In genomic region chr9:137281345-137282116, GRCh38 we compare ENCODE assay signal across 17 cellular contexts. TPM values are rescaled to one million over a fixed set of nuclear protein-coding genes. Genes with fewer than 3 reads are reported as not detected.
DNase-seq lines count a peak whose midpoint lies in the region; ATAC-seq and TF ChIP-seq lines count a peak whose summit lies in the region.
"Had no signal": no experiment of that assay in that cellular context is flagged by ENCODE, and none has a peak within 500 bp of the region (broad histone marks: within the 10 kb centered on the region; RNA-seq: fewer than 3 reads in every experiment).

No MANE protein-coding gene starts in this region.

- H3K9me3 Mint-ChIP-seq in CD14-positive monocyte (peaks cover 0 to 11% (median 7%) of the 10 kb centered on the region in 7 donors), glutamatergic neuron (ENCODE audit: unreplicated experiment) (peaks cover 10% of the 10 kb centered on the region), nephron (no peaks in the 10 kb centered on the region)
- H3K9me3 Mint-ChIP-seq: activated T-helper 2 cell treated with anti-CD3 and anti-CD28 coated beads, Interferon-gamma antibody, Interleukin-2, Interleukin-4, amounts not matched to agents 10 μg/mL and 5 μg/mL and 100 μg/mL, durations not matched to agents 14 hours and 24 hours and 36 hours had no signal

- H3K36me3 Mint-ChIP-seq in CD14-positive monocyte (peaks cover 29 to 38% of the 10 kb centered on the region in 2 donors), glutamatergic neuron (ENCODE audit: unreplicated experiment) (peaks cover 7% of the 10 kb centered on the region), nephron (ENCODE audit: low read depth) (peaks cover 4% of the 10 kb centered on the region)

- peaks cover 40% of the 10 kb centered on the region for H3K4me1 Mint-ChIP-seq in CD14-positive monocyte
- H3K4me1 Mint-ChIP-seq in glutamatergic neuron (ENCODE audit: low read depth, unreplicated experiment) = peaks cover 4% of the 10 kb centered on the region
- peaks cover 13% of the 10 kb centered on the region for H3K4me1 Mint-ChIP-seq in nephron

- peak overlapping the region; percentile 80 for H3K9ac ChIP-seq in NT2/D1 (ENCODE audit: insufficient read length, low read depth)

- ATAC-seq in GM21423 (IDR thresholded peaks at IDR 0.05; ENCODE audit: unreplicated experiment) = no peak
- no peak for ATAC-seq in GM21526 (IDR thresholded peaks at IDR 0.05; ENCODE audit: low FRiP score, unreplicated experiment)
- ATAC-seq: activated CD8-positive, alpha-beta T cell treated with anti-CD3 and anti-CD28 coated beads, Interleukin-2, amount 10 ng/mL, durations not matched to agents 7 days and 5 days had no signal

- TF ChIP-seq CTCF in CD14-positive monocyte (IDR thresholded peaks at IDR 0.05) (no peak), glutamatergic neuron (IDR thresholded peaks at IDR 0.05; ENCODE audit: partially characterized antibody, unreplicated experiment) (no peak), nephron (IDR thresholded peaks at IDR 0.05; ENCODE audit: unreplicated experiment in 3 of 3) (no peak)

- intact Hi-C loops in CD14-positive monocyte (cut with micrococcal nuclease) = no loop called here

- peak overlapping the region; percentile 69 for H3K4me3 ChIP-seq in NT2/D1 (ENCODE audit: insufficient read length, low read depth)
- H3K4me3 ChIP-seq: pancreas, SJCRH30 had no signal

- no peak for DNase-seq in CD14-positive monocyte (ENCODE audit: low spot score)
- no peak for DNase-seq in NT2/D1 (ENCODE audit: low read depth, low spot score)
- DNase-seq in glutamatergic neuron = peak; percentile 57
- DNase-seq in COLO829 (ENCODE audit: low spot score) = no peak
- DNase-seq in NCI-H2196 (lab: John Stamatoyannopoulos, UW; ENCODE audit: unreplicated experiment) = no peak
- DNase-seq: activated CD8-positive, alpha-beta T cell treated with anti-CD3 and anti-CD28 coated beads, Interleukin-2, amount 10 ng/mL, durations not matched to agents 7 days and 5 days; AML-193; DMS153; MV-4-11; stimulated activated CD4-positive, alpha-beta T cell treated with anti-CD3 and anti-CD28 coated beads, Interleukin-12 subunit alpha, Interleukin-12 subunit beta, amount 100 ng/mL, for 4 hours had no signal

- H3K36me3 ChIP-seq in NT2/D1 (ENCODE audit: insufficient read depth, insufficient read length, low read length) = peaks cover 24% of the 10 kb centered on the region
- H3K36me3 ChIP-seq: pancreas, SJCRH30 had no signal

- peaks cover 3% of the 10 kb centered on the region for H3K27me3 ChIP-seq in NT2/D1 (ENCODE audit: insufficient read depth, insufficient read length)
- H3K27me3 ChIP-seq: pancreas, SJCRH30 had no signal

- peaks cover 14% of the 10 kb centered on the region; the same call in 1 of the 2 replicates for H3K9me3 ChIP-seq in NT2/D1 (ENCODE audit: insufficient read depth, low read length)
- H3K9me3 ChIP-seq: pancreas, SJCRH30 had no signal

- H3K4me3 Mint-ChIP-seq in CD14-positive monocyte = no peak overlapping the region
- H3K4me3 Mint-ChIP-seq in glutamatergic neuron (ENCODE audit: unreplicated experiment) = no peak overlapping the region
- peak overlapping the region; percentile 52 to 66 (median 54) for H3K4me3 Mint-ChIP-seq in nephron
- H3K4me3 Mint-ChIP-seq: activated CD8-positive, alpha-beta T cell treated with anti-CD3 and anti-CD28 coated beads, Interleukin-2, amount 10 ng/mL, durations not matched to agents 7 days and 5 days had no signal

- peaks cover 22% of the 10 kb centered on the region for H3K4me1 ChIP-seq in NT2/D1 (ENCODE audit: insufficient read depth, insufficient read length)

- peaks cover 0 to 3% (median 1%) of the 10 kb centered on the region in 3 donors for H3K27me3 Mint-ChIP-seq in CD14-positive monocyte (ENCODE audit: low read depth in 3 of 3)
- peaks cover 6% of the 10 kb centered on the region for H3K27me3 Mint-ChIP-seq in glutamatergic neuron (ENCODE audit: unreplicated experiment)
- H3K27me3 Mint-ChIP-seq in nephron (ENCODE audit: low read depth) = peaks cover 13% of the 10 kb centered on the region

- H3K27ac Mint-ChIP-seq in CD14-positive monocyte (peak overlapping the region in 4 of 7 donors; percentile 31 to 87 (median 50)), glutamatergic neuron (ENCODE audit: unreplicated experiment) (no peak overlapping the region), nephron (no peak overlapping the region)
- H3K27ac Mint-ChIP-seq: activated CD8-positive, alpha-beta T cell treated with anti-CD3 and anti-CD28 coated beads, Interleukin-2, amount 10 ng/mL, durations not matched to agents 7 days and 5 days; activated T-helper 2 cell treated with anti-CD3 and anti-CD28 coated beads, Interferon-gamma antibody, Interleukin-2, Interleukin-4, amounts not matched to agents 10 μg/mL and 5 μg/mL and 100 μg/mL, durations not matched to agents 14 hours and 24 hours and 36 hours had no signal

RNA-seq across cellular contexts. Expression of gene TOR4A, which starts 4.0 kb away (rescaled TPM):
- 10 to 100 TPM; 13.7 to 15.4 TPM for polyA plus RNA-seq in CD14-positive monocyte
- total RNA-seq in glutamatergic neuron (ENCODE audit: unreplicated experiment) = 1.5 TPM

RNA-seq across cellular contexts. Expression of gene NRARP, which starts 20.5 kb away (rescaled TPM):
- not detected for polyA plus RNA-seq in CD14-positive monocyte
- 15.2 TPM for total RNA-seq in glutamatergic neuron (ENCODE audit: unreplicated experiment)

RNA-seq across cellular contexts. Expression of gene NELFB, which starts 26.4 kb away (rescaled TPM):
- 10 to 100 TPM; 17.3 to 18.8 TPM for polyA plus RNA-seq in CD14-positive monocyte
- total RNA-seq in glutamatergic neuron (ENCODE audit: unreplicated experiment) = 48.5 TPM

RNA-seq across cellular contexts. Expression of gene STPG3, which starts 30.4 kb away (rescaled TPM):
- not detected for polyA plus RNA-seq in CD14-positive monocyte
- total RNA-seq in glutamatergic neuron (ENCODE audit: unreplicated experiment) = not detected
- total RNA-seq: activated CD8-positive, alpha-beta T cell treated with anti-CD3 and anti-CD28 coated beads, Interleukin-2, amount 10 ng/mL, durations not matched to agents 7 days and 5 days; HT-29; pancreas; SJCRH30 had no signal

RNA-seq across cellular contexts. Expression of gene TUBB4B, which starts 40.4 kb away (rescaled TPM):
- polyA plus RNA-seq in CD14-positive monocyte = 10 to 100 TPM; 58.1 to 70.8 TPM
- 192 TPM for total RNA-seq in glutamatergic neuron (ENCODE audit: unreplicated experiment)

Comparison
In these comparisons a context has a peak if more than half of its experiments do, and no peak if none do; other contexts are left out.
1. H3K27ac Mint-ChIP-seq: peak in CD14-positive monocyte (4 of 7); none in glutamatergic neuron (single experiment) and nephron (0 of 3).
2. H3K4me3 Mint-ChIP-seq: peak in nephron (3 of 3); none in CD14-positive monocyte (0 of 2) and glutamatergic neuron (single experiment).